Comparison of ENCODE assay signal across 10 cellular contexts in genomic region chr7:156607332-156608175, GRCh38. TPM values are rescaled to one million over a fixed set of nuclear protein-coding genes. Genes with fewer than 3 reads are reported as not detected.
A peak's percentile ranks its signal among the peaks of the same experiment; 100 is the strongest.
DNase-seq lines count a peak whose midpoint lies in the region; ATAC-seq and TF ChIP-seq lines count a peak whose summit lies in the region.
"Had no signal": no experiment of that assay in that cellular context is flagged by ENCODE, and none has a peak within 500 bp of the region (broad histone marks: within the 10 kb centered on the region; RNA-seq: fewer than 3 reads in every experiment).

No MANE protein-coding gene starts in this region.

- no peaks in the 10 kb centered on the region for H3K9me3 Mint-ChIP-seq in activated T-helper 17 cell treated with anti-CD3 and anti-CD28 coated beads, Interleukin-2, amount 50 U/mL, for 72 hours

- peak overlapping the region; percentile 56 for H3K4me3 ChIP-seq in skeletal muscle satellite cell (ENCODE audit: low read length)

- peak; percentile 13 for DNase-seq in ELR (ENCODE audit: low read depth)
- no peak for DNase-seq in foreskin keratinocyte
- no peak for DNase-seq in midbrain (lab: John Stamatoyannopoulos, UW)
- DNase-seq in stimulated activated CD4-positive, alpha-beta T cell treated with anti-CD3 and anti-CD28 coated beads, Interleukin-2, amount 100 ng/mL, for 48 hours = no peak
- no peak for DNase-seq in Ammon's horn (ENCODE audit: low spot score)
- no peak for DNase-seq in NOMO-1 (lab: John Stamatoyannopoulos, UW; ENCODE audit: unreplicated experiment in 2 of 2)
- DNase-seq: cerebellar nuclear complex, NCI-H345 had no signal

- H3K9me3 ChIP-seq in skeletal muscle satellite cell (replicated peaks; ENCODE audit: low read length) = no peaks in the 10 kb centered on the region

- no peaks in the 10 kb centered on the region for H3K36me3 Mint-ChIP-seq in activated T-helper 17 cell treated with anti-CD3 and anti-CD28 coated beads, Interleukin-2, amount 50 U/mL, for 72 hours (ENCODE audit: low read depth)

- H3K9ac ChIP-seq in skeletal muscle satellite cell (ENCODE audit: low read depth, low read length) = no peak overlapping the region

- no peaks in the 10 kb centered on the region for H3K4me1 ChIP-seq in foreskin keratinocyte
- no peaks in the 10 kb centered on the region for H3K4me1 ChIP-seq in skeletal muscle satellite cell (ENCODE audit: control insufficient read depth, insufficient read depth, low read length)

- ATAC-seq in activated T-helper 17 cell treated with anti-CD3 and anti-CD28 coated beads, Interleukin-2, amount 50 U/mL, for 72 hours (replicated peaks) = peak; percentile 29
- ATAC-seq in foreskin keratinocyte = peak; percentile 22

- no peak overlapping the region for H3K27ac Mint-ChIP-seq in activated T-helper 17 cell treated with anti-CD3 and anti-CD28 coated beads, Interleukin-2, amount 50 U/mL, for 72 hours

- H3K27ac ChIP-seq in foreskin keratinocyte = no peak overlapping the region

- no peak for TF ChIP-seq CTCF in foreskin keratinocyte (conservative IDR thresholded peaks at IDR 0.05)

- peak overlapping the region; percentile 60 for H3K4me3 Mint-ChIP-seq in activated T-helper 17 cell treated with anti-CD3 and anti-CD28 coated beads, Interleukin-2, amount 50 U/mL, for 72 hours

- peaks cover 6% of the 10 kb centered on the region for H3K4me1 Mint-ChIP-seq in activated T-helper 17 cell treated with anti-CD3 and anti-CD28 coated beads, Interleukin-2, amount 50 U/mL, for 72 hours

- H3K27me3 ChIP-seq in foreskin keratinocyte = peaks cover 19% of the 10 kb centered on the region
- H3K27me3 ChIP-seq in skeletal muscle satellite cell (ENCODE audit: control insufficient read depth, insufficient read depth, low read length) = peaks cover 4% of the 10 kb centered on the region

- no peaks in the 10 kb centered on the region for H3K36me3 ChIP-seq in skeletal muscle satellite cell (ENCODE audit: insufficient read depth, low read length)

- peak overlapping the region; percentile 80 for H3K4me2 ChIP-seq in skeletal muscle satellite cell (ENCODE audit: low read length)

- H3K27me3 Mint-ChIP-seq in activated T-helper 17 cell treated with anti-CD3 and anti-CD28 coated beads, Interleukin-2, amount 50 U/mL, for 72 hours = peaks cover 3% of the 10 kb centered on the region

RNA-seq across cellular contexts. Expression of gene RNF32, which starts 33.0 kb away (rescaled TPM):
- 1 to 10 TPM; 1.3 to 2.0 TPM for total RNA-seq in activated T-helper 17 cell treated with anti-CD3 and anti-CD28 coated beads, Interleukin-2, amount 50 U/mL, for 72 hours
- 0.68 and 0.74 TPM in 2 replicates for total RNA-seq in foreskin keratinocyte
- polyA plus RNA-seq in foreskin keratinocyte = 0.69 and 0.91 TPM in 2 replicates
- 1.5 and 2.8 TPM in 2 replicates for total RNA-seq in skeletal muscle satellite cell (2012; rRNA removed)
